Comparison of ENCODE assay signal across 9 cellular contexts in genomic region chr5:17223375-17224185, GRCh38.
DNase-seq lines count a peak whose midpoint lies in the region; ATAC-seq and TF ChIP-seq lines count a peak whose summit lies in the region.
"Had no signal": no experiment of that assay in that cellular context is flagged by ENCODE, and none has a peak within 500 bp of the region (broad histone marks: within the 10 kb centered on the region; RNA-seq: fewer than 3 reads in every experiment).

No MANE protein-coding gene starts in this region.

- DNase-seq in GM10248 (ENCODE audit: extremely low spot score) (peak; percentile 25), epithelial cell of prostate (ENCODE audit: low read depth, low spot score) (no peak), NCI-H2107 (lab: John Stamatoyannopoulos, UW) (no peak), ecto neural progenitor cell (ENCODE audit: low spot score) (no peak)
- DNase-seq in effector CD8-positive, alpha-beta T cell (lab: John Stamatoyannopoulos, UW) = no peak
- DNase-seq in activated T-cell treated with anti-CD3 and anti-CD28 coated beads, Interleukin-2, amount 50 U/mL, for 48 hours = no peak
- DNase-seq: BE2C had no signal

- no peak for TF ChIP-seq CTCF in GM10248 (IDR thresholded peaks at IDR 0.05; ENCODE audit: control extremely low read depth, extremely low read depth, low read depth, missing control alignments)

- POLR2A ChIA-PET in GM10248 (lab: Yijun Ruan, JAX) = no interaction called here

- ATAC-seq in GM21526 (IDR thresholded peaks at IDR 0.05; ENCODE audit: low FRiP score, unreplicated experiment) = peak; percentile 54
- ATAC-seq in HG03280 (IDR thresholded peaks at IDR 0.05; ENCODE audit: unreplicated experiment) = peak; percentile 38

- peak overlapping the region; percentile 18 for H3K27ac ChIP-seq in epithelial cell of prostate

- CTCF ChIA-PET in GM10248 (lab: Yijun Ruan, JAX) = interaction anchor here (0.6 to 2.6 kb wide), 10 partner anchors 8 to 1082 kb away, joined by 3 to 12 read pairs (median 4); no protein-coding TSS in a partner anchor
